Comparison of ENCODE assay signal across 8 cellular contexts in the genomic region with DNA sequence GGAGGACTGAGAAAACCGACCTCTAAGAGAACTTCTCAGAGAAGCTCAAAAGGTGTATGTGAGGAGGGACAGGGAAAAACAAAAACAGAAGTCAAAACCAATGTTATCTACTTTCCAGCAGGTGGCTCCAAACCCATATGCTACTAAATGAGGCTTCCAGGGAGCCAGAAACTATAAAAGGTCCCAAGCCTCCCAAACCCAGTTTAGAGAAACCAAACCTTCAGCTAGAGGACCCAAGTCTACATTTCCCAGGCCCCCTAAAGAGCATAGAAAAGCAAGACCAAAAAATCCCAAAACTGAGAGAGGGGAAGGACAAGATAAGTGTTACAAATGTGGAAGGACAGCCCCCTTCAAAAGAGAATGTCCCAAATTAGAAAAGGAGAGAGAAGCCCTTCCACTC. TPM values are rescaled to one million over a fixed set of nuclear protein-coding genes. Genes with fewer than 3 reads are reported as not detected.
DNase-seq lines count a peak whose midpoint lies in the region; ATAC-seq and TF ChIP-seq lines count a peak whose summit lies in the region.

No MANE protein-coding gene starts in this region.

- H3K4me1 ChIP-seq in left ventricle myocardium inferior (peaks cover 14% of the 10 kb centered on the region), spleen (peaks cover 0 to 14% (median 0%) of the 10 kb centered on the region in 6 donors)

- no peak overlapping the region for H3K4me3 Mint-ChIP-seq in activated CD8-positive, alpha-beta T cell treated with anti-CD3 and anti-CD28 coated beads for 36 hours

- no peaks in the 10 kb centered on the region for H3K27me3 ChIP-seq in left ventricle myocardium inferior (ENCODE audit: low read depth)
- no peaks in the 10 kb centered on the region for H3K27me3 ChIP-seq in spleen (replicated peaks in 1 of 7)

- no peaks in the 10 kb centered on the region for H3K4me1 Mint-ChIP-seq in activated CD8-positive, alpha-beta T cell treated with anti-CD3 and anti-CD28 coated beads for 36 hours (ENCODE audit: low read depth)

- H3K9me3 ChIP-seq in left ventricle myocardium inferior (replicated peaks) (no peaks in the 10 kb centered on the region), spleen (no peaks in the 10 kb centered on the region)

- CTCF ChIA-PET in activated CD8-positive, alpha-beta T cell treated with anti-CD3 and anti-CD28 coated beads for 36 hours (lab: Charles Lee), result interaction anchor here (0.9 to 1.8 kb wide), 10 partner anchors 12 to 59 kb away, joined by 3 to 10 read pairs (median 4); partner anchors contain the start of genes DHX38, HP and TXNL4B

- no peak overlapping the region for H3K27ac ChIP-seq in left ventricle myocardium inferior (replicated peaks)
- no peak overlapping the region for H3K27ac ChIP-seq in spleen

- intact Hi-C loops in activated CD8-positive, alpha-beta T cell treated with anti-CD3 and anti-CD28 coated beads for 36 hours (cut with micrococcal nuclease), result loop anchor here (5.0 kb wide), 1 partner anchor 36 kb away; no protein-coding TSS in a partner anchor
- intact Hi-C loops in left ventricle myocardium inferior (cut with micrococcal nuclease) (no loop called here), spleen (cut with DNase I; ENCODE audit: low total_unique reads) (no loop called here)

- H3K36me3 ChIP-seq in left ventricle myocardium inferior (no peaks in the 10 kb centered on the region), spleen (peaks cover 0 to 18% (median 0%) of the 10 kb centered on the region in 6 donors)

- peak; percentile 24 for DNase-seq in A172 (ENCODE audit: low spot score)
- peak; percentile 9 for DNase-seq in GF-D8 (lab: John Stamatoyannopoulos, UW)
- DNase-seq in LNCaP clone FGC (ENCODE audit: low read depth), result peak; percentile 14
- no peak for DNase-seq in activated CD8-positive, alpha-beta T cell treated with anti-CD3 and anti-CD28 coated beads for 36 hours
- DNase-seq in left ventricle myocardium inferior, result no peak
- DNase-seq in spleen, result no peak
- no peak for DNase-seq in activated gamma-delta T cell treated with Interleukin-2 at 50 U/mL for 16 hours

- peaks cover 2% of the 10 kb centered on the region for H3K36me3 Mint-ChIP-seq in activated CD8-positive, alpha-beta T cell treated with anti-CD3 and anti-CD28 coated beads for 36 hours (ENCODE audit: low read depth)

- no peak for TF ChIP-seq POLR2A in spleen (IDR thresholded peaks at IDR 0.05)

- peak; percentile 58 for ATAC-seq in activated CD8-positive, alpha-beta T cell treated with anti-CD3 and anti-CD28 coated beads for 36 hours
- ATAC-seq in GM19023 (IDR thresholded peaks at IDR 0.05; ENCODE audit: unreplicated experiment), result no peak

- POLR2A ChIA-PET in activated CD8-positive, alpha-beta T cell treated with anti-CD3 and anti-CD28 coated beads for 36 hours (lab: Charles Lee), result interaction anchor here (0.9 kb wide), 1 partner anchor 27 kb away, joined by 3 read pairs; no protein-coding TSS in a partner anchor

- peak; percentile 65 for TF ChIP-seq CTCF in LNCaP clone FGC (IDR thresholded peaks at IDR 0.05; ENCODE audit: control insufficient read depth, extremely low read depth, insufficient read depth)
- peak; percentile 33 for TF ChIP-seq CTCF in activated CD8-positive, alpha-beta T cell treated with anti-CD3 and anti-CD28 coated beads for 36 hours (IDR thresholded peaks at IDR 0.05)
- peak; percentile 66 for TF ChIP-seq CTCF in left ventricle myocardium inferior (IDR thresholded peaks at IDR 0.05; ENCODE audit: borderline replicate concordance)
- TF ChIP-seq CTCF in spleen (IDR thresholded peaks at IDR 0.05 in 8 of 11, conservative IDR thresholded peaks at IDR 0.05 in 3 of 11), result peak in 8 of 11 experiments; percentile 18 to 62 (median 42)

- H3K4me3 ChIP-seq in LNCaP clone FGC (ENCODE audit: low read depth, low read length), result no peak overlapping the region
- no peak overlapping the region for H3K4me3 ChIP-seq in left ventricle myocardium inferior
- H3K4me3 ChIP-seq in spleen, result no peak overlapping the region

- H3K9me3 Mint-ChIP-seq in activated CD8-positive, alpha-beta T cell treated with anti-CD3 and anti-CD28 coated beads for 36 hours, result no peaks in the 10 kb centered on the region

- H3K27me3 Mint-ChIP-seq in activated CD8-positive, alpha-beta T cell treated with anti-CD3 and anti-CD28 coated beads for 36 hours, result no peaks in the 10 kb centered on the region

- 3 to 17% (median 9%) methylated on average over 1 of the region's 1 CpG for WGBS in spleen, 5 donors

- no peak overlapping the region for H3K27ac Mint-ChIP-seq in activated CD8-positive, alpha-beta T cell treated with anti-CD3 and anti-CD28 coated beads for 36 hours

RNA-seq across cellular contexts. Expression of gene HPR, which starts 3.7 kb away (rescaled TPM):
- 0.19 TPM in 1 of 2 replicates, not detected in the other for total RNA-seq in A172 (2014; rRNA removed; shearing (Covaris generic))
- not detected for total RNA-seq in activated CD8-positive, alpha-beta T cell treated with anti-CD3 and anti-CD28 coated beads for 36 hours
- 67.8 TPM for total RNA-seq in left ventricle myocardium inferior
- under 1 TPM in 1 of 7 donors, not detected in 6; 0.49 TPM for total RNA-seq in spleen
- polyA plus RNA-seq in spleen, result under 1 TPM; 0.09 to 0.20 (median 0.19) TPM

RNA-seq across cellular contexts. Expression of gene HP, which starts 12.4 kb away (rescaled TPM):
- total RNA-seq in A172 (2014; rRNA removed; shearing (Covaris generic)), result not detected in 2 replicates
- total RNA-seq in activated CD8-positive, alpha-beta T cell treated with anti-CD3 and anti-CD28 coated beads for 36 hours, result not detected
- total RNA-seq in left ventricle myocardium inferior, result 1.6 TPM
- total RNA-seq in spleen, result 10 to 100 TPM in 6 of 7 donors, 1 to 10 TPM in 1; 7.4 to 52.1 (median 18.2) TPM
- 10 to 100 TPM in 1 of 3 donors, 1 to 10 TPM in 2; 8.5 to 14.1 (median 8.7) TPM for polyA plus RNA-seq in spleen

RNA-seq across cellular contexts. Expression of gene TXNL4B, which starts 26.7 kb away (rescaled TPM):
- 9.2 and 12.0 TPM in 2 replicates for total RNA-seq in A172 (2014; rRNA removed; shearing (Covaris generic))
- total RNA-seq in activated CD8-positive, alpha-beta T cell treated with anti-CD3 and anti-CD28 coated beads for 36 hours, result 10 to 100 TPM; 20.6 to 21.7 TPM
- total RNA-seq in left ventricle myocardium inferior (6.7 TPM), spleen (10 to 100 TPM; 12.2 to 21.3 (median 16.0) TPM)
- 1 to 10 TPM; 5.7 to 6.7 (median 6.2) TPM for polyA plus RNA-seq in spleen

RNA-seq across cellular contexts. Expression of gene DHX38, which starts 26.9 kb away (rescaled TPM):
- 42.1 and 47.2 TPM in 2 replicates for total RNA-seq in A172 (2014; rRNA removed; shearing (Covaris generic))
- 10 to 100 TPM; 70.4 to 71.8 TPM for total RNA-seq in activated CD8-positive, alpha-beta T cell treated with anti-CD3 and anti-CD28 coated beads for 36 hours
- total RNA-seq in left ventricle myocardium inferior, result 38.7 TPM
- total RNA-seq in spleen, result 10 to 100 TPM; 60.3 to 89.3 (median 73.0) TPM
- polyA plus RNA-seq in spleen, result 10 to 100 TPM; 28.5 to 64.6 (median 63.0) TPM

RNA-seq across cellular contexts. Expression of gene DHODH, which starts 58.2 kb away (rescaled TPM):
- 10.2 and 12.9 TPM in 2 replicates for total RNA-seq in A172 (2014; rRNA removed; shearing (Covaris generic))
- 10 to 100 TPM; 26.5 to 26.8 TPM for total RNA-seq in activated CD8-positive, alpha-beta T cell treated with anti-CD3 and anti-CD28 coated beads for 36 hours
- 8.1 TPM for total RNA-seq in left ventricle myocardium inferior
- 1 to 10 TPM; 3.3 to 9.9 (median 8.5) TPM for total RNA-seq in spleen
- 1 to 10 TPM; 4.7 to 6.5 (median 5.5) TPM for polyA plus RNA-seq in spleen

Comparison
In these comparisons a context has a peak if more than half of its experiments do, and no peak if none do; other contexts are left out.
1. DNase-seq: peak in A172 (single experiment), GF-D8 (single experiment) and LNCaP clone FGC (single experiment); none in activated CD8-positive, alpha-beta T cell treated with anti-CD3 and anti-CD28 coated beads for 36 hours (single experiment), left ventricle myocardium inferior (single experiment), spleen (single experiment) and activated gamma-delta T cell treated with Interleukin-2 at 50 U/mL for 16 hours (single experiment).
2. RNA of gene HPR, which starts 3.7 kb away (total RNA-seq): 67.8 TPM in left ventricle myocardium inferior (single experiment); 0.19 TPM in A172, not detected in activated CD8-positive, alpha-beta T cell treated with anti-CD3 and anti-CD28 coated beads for 36 hours and 0.49 TPM in spleen; every median in the first group is over 10 times any median in the second.
3. Peak in every context shown above with its lines, with median percentiles within 50 percentile points of each other: CTCF ChIP-seq.